In the genomic region with DNA sequence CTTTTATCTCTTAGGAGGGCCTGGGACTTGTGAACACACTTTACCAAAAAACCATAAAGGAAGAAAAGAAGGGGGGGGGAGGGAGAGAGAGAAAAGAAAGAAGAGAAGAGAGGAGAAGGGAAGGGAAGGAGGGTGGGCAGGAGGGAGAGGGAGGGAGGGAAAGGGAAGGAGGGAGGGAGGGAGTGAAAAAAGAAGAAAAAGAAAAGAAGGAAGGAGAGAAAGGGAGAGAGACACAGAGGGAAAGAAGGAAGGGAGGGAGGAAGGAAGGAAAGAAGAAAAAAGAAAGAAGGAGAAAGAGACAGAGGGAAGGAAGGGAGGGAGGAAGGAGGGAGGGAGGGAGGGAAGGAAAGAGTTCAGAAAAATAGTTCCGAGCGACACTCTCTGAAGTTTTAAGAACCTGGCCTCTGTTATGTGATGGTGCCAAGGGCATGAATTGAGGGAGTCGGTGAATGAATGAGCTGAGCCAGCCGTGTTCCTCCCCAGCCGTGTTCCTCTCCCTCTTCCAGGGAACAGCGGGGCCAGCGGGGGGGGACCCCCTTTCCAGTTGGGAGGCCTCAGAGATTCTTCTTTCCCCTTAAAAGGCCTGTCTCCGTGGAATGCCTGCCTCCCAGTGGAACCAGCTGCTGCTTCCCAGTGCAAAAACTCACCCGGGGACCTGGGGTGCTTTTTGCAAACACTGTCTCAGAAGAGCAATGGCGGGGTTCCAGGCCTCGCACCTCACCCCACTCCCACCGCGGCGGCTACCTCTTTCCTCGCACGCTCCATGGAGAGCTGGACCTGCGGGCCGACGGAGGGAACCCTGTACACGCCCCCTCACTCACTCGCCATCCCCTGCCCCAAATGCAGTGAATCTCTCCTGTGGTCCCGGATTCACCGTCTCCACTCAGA, we compare ENCODE assay signal across 20 cellular contexts.
DNase-seq lines count a peak whose midpoint lies in the region; ATAC-seq, FAIRE-seq and TF ChIP-seq lines count a peak whose summit lies in the region.
"Had no signal": no experiment of that assay in that cellular context is flagged by ENCODE, and none has a peak within 500 bp of the region (broad histone marks: within the 10 kb centered on the region; RNA-seq: fewer than 3 reads in every experiment).

No MANE protein-coding gene starts in this region.

- H3K4me3 ChIP-seq in K562 (no peak overlapping the region), neural progenitor cell (no peak overlapping the region), aorta (ENCODE audit: low read length in 2 of 2) (no peak overlapping the region), small intestine (ENCODE audit: low read depth in 1 of 2, low read length in 2 of 2) (no peak overlapping the region)
- H3K4me3 ChIP-seq: cardiac muscle cell, SJCRH30 had no signal

- no peaks in the 10 kb centered on the region for H3K9me3 ChIP-seq in K562 (replicated peaks; ENCODE audit: control insufficient read depth, insufficient read depth, low read depth, low read length)
- H3K9me3 ChIP-seq in neural progenitor cell (ENCODE audit: low read depth), result no peaks in the 10 kb centered on the region
- no peaks in the 10 kb centered on the region for H3K9me3 ChIP-seq in aorta (ENCODE audit: control insufficient read depth, low read length)
- H3K9me3 ChIP-seq in small intestine (ENCODE audit: control insufficient read depth, low read depth), result no peaks in the 10 kb centered on the region
- H3K9me3 ChIP-seq: SJCRH30 had no signal

- ATAC-seq in left cardiac atrium, result no peak
- ATAC-seq in Right ventricle myocardium inferior, result no peak
- ATAC-seq in K562, result no peak
- ATAC-seq in aorta (ENCODE audit: low FRiP score), result no peak
- ATAC-seq in GM19328 (IDR thresholded peaks at IDR 0.05; ENCODE audit: unreplicated experiment), result no peak
- ATAC-seq: sciatic nerve had no signal

- no peak overlapping the region for H3K4me3 Mint-ChIP-seq in neural progenitor cell
- H3K4me3 Mint-ChIP-seq: activated CD4-positive, alpha-beta T cell treated with anti-CD3 and anti-CD28 coated beads, Interleukin-2, amount 10 ng/mL, durations not matched to agents 24 days and 14 days; immature natural killer cell; memory B cell had no signal

- no peaks in the 10 kb centered on the region for H3K36me3 Mint-ChIP-seq in neural progenitor cell
- H3K36me3 Mint-ChIP-seq: immature natural killer cell, memory B cell had no signal

- in situ Hi-C loops in K562 (cut with MboI), result no loop called here

- POLR2A ChIA-PET in K562 (lab: Yijun Ruan, JAX), result interaction anchor here (0.6 kb wide), 1 partner anchor 17 kb away, joined by 3 read pairs; no protein-coding TSS in a partner anchor

- no peaks in the 10 kb centered on the region for H3K9me1 ChIP-seq in K562 (ENCODE audit: control insufficient read depth, insufficient read depth, low read length)

- H2AFZ ChIP-seq in K562 (ENCODE audit: low read depth, low read length), result no peak overlapping the region
- peak overlapping the region; percentile 33 for H2AFZ ChIP-seq in neural progenitor cell (replicated peaks)

- H3K27ac ChIP-seq in K562 (ENCODE audit: extremely low read depth, low read depth, low read length) (no peak overlapping the region), neural progenitor cell (no peak overlapping the region), aorta (ENCODE audit: low read depth in 1 of 2, low read length in 2 of 2) (no peak overlapping the region), small intestine (ENCODE audit: low read depth in 1 of 2, low read length in 1 of 2) (no peak overlapping the region)
- H3K27ac ChIP-seq: cardiac muscle cell, SJCRH30 had no signal

- no peak for TF ChIP-seq POLR2A in K562 (conservative IDR thresholded peaks at IDR 0.05)

- H4K20me1 ChIP-seq in K562 (replicated peaks; ENCODE audit: control insufficient read depth, insufficient read depth, low read length) (peaks cover 6% of the 10 kb centered on the region), neural progenitor cell (ENCODE audit: low read depth) (no peaks in the 10 kb centered on the region)

- no peaks in the 10 kb centered on the region for H3K9me3 Mint-ChIP-seq in neural progenitor cell
- H3K9me3 Mint-ChIP-seq: activated CD4-positive, alpha-beta T cell treated with anti-CD3 and anti-CD28 coated beads, Interleukin-2, amount 10 ng/mL, durations not matched to agents 24 days and 14 days; immature natural killer cell; memory B cell had no signal

- H3K4me2 ChIP-seq in K562 (ENCODE audit: insufficient read depth, low read length) (no peak overlapping the region), neural progenitor cell (no peak overlapping the region)

- TF ChIP-seq CTCF in K562 (IDR thresholded peaks at IDR 0.05 in 2 of 3, conservative IDR thresholded peaks at IDR 0.05 in 1 of 3; ENCODE audit: insufficient read depth in 2 of 3, low read depth in 1 of 3, low read length in 3 of 3), result no peak
- no peak for TF ChIP-seq CTCF in neural progenitor cell (IDR thresholded peaks at IDR 0.05)

- TF ChIP-seq RAD21 in K562 (CRISPR knock-in tag; conservative IDR thresholded peaks at IDR 0.05 in 1 of 2, IDR thresholded peaks at IDR 0.05 in 1 of 2), result no peak

- BruUV-seq in K562 (replicated peaks; lab: Mats Ljungman, UMichigan), result no TSS peak

- peaks cover 10% of the 10 kb centered on the region for H3F3A ChIP-seq in neural progenitor cell (ENCODE audit: low read depth)

- no peak for FAIRE-seq in K562 (lab: Jason Lieb, UNC)
- no peak for FAIRE-seq in small intestine (lab: Jason Lieb, UNC)

- H3K27ac Mint-ChIP-seq in neural progenitor cell, result no peak overlapping the region
- H3K27ac Mint-ChIP-seq: activated CD4-positive, alpha-beta T cell treated with anti-CD3 and anti-CD28 coated beads, Interleukin-2, amount 10 ng/mL, durations not matched to agents 24 days and 14 days; immature natural killer cell; memory B cell had no signal

- H3K4me1 ChIP-seq in K562 (replicated peaks in 1 of 2; ENCODE audit: control insufficient read depth in 2 of 2, insufficient read depth in 2 of 2, low read length in 2 of 2) (peaks cover 0 to 66% of the 10 kb centered on the region in 2 experiments; a peak in 2 of 5 replicates), neural progenitor cell (peaks cover 18% of the 10 kb centered on the region), aorta (ENCODE audit: control insufficient read depth in 1 of 2, insufficient read depth in 2 of 2, low read length in 2 of 2) (no peaks in the 10 kb centered on the region), small intestine (ENCODE audit: control insufficient read depth in 2 of 2, insufficient read depth in 1 of 2, low read depth in 1 of 2, low read length in 1 of 2) (peaks cover 0 to 14% of the 10 kb centered on the region in 2 donors)
- H3K4me1 ChIP-seq: SJCRH30 had no signal

- H3K9ac ChIP-seq in K562 (ENCODE audit: insufficient read depth in 1 of 2, low read depth in 2 of 2, low read length in 2 of 2), result no peak overlapping the region
- no peak overlapping the region for H3K9ac ChIP-seq in neural progenitor cell

- intact Hi-C loops in left cardiac atrium (cut with DNase I) (no loop called here), Right ventricle myocardium inferior (cut with DNase I) (no loop called here), K562 (cut with micrococcal nuclease) (no loop called here), aorta (cut with DNase I) (no loop called here)

- H3K36me3 ChIP-seq in K562 (ENCODE audit: control insufficient read depth, insufficient read depth, low read length), result no peaks in the 10 kb centered on the region
- no peaks in the 10 kb centered on the region for H3K36me3 ChIP-seq in neural progenitor cell
- no peaks in the 10 kb centered on the region for H3K36me3 ChIP-seq in aorta (ENCODE audit: control insufficient read depth in 1 of 2, insufficient read depth in 2 of 2, low read length in 1 of 2)
- no peaks in the 10 kb centered on the region for H3K36me3 ChIP-seq in small intestine (ENCODE audit: control insufficient read depth in 2 of 2, insufficient read depth in 2 of 2, low read length in 2 of 2)
- H3K36me3 ChIP-seq: cardiac muscle cell, SJCRH30 had no signal

- peaks cover 23% of the 10 kb centered on the region for H3K4me1 Mint-ChIP-seq in neural progenitor cell
- H3K4me1 Mint-ChIP-seq: activated CD4-positive, alpha-beta T cell treated with anti-CD3 and anti-CD28 coated beads, Interleukin-2, amount 10 ng/mL, durations not matched to agents 24 days and 14 days; memory B cell had no signal

- CTCF ChIA-PET in K562 (lab: Yijun Ruan, JAX; ENCODE audit: low intra/inter-chr PET ratio), result no interaction called here

- H3K27me3 ChIP-seq in K562 (ENCODE audit: control insufficient read depth in 2 of 2, insufficient read depth in 2 of 2, low read length in 2 of 2) (peaks cover 41 to 90% of the 10 kb centered on the region in 2 experiments), neural progenitor cell (peaks cover 11% of the 10 kb centered on the region), aorta (ENCODE audit: control insufficient read depth in 1 of 2, insufficient read depth in 2 of 2, low read length in 1 of 2) (no peaks in the 10 kb centered on the region), small intestine (ENCODE audit: control insufficient read depth in 2 of 2, insufficient read depth in 2 of 2, low read length in 2 of 2) (no peaks in the 10 kb centered on the region)
- H3K27me3 ChIP-seq: cardiac muscle cell, SJCRH30 had no signal

- under 1% methylated on average over 20 of the region's 23 CpGs for WGBS in K562 (ENCODE audit: insufficient coverage, low coverage, missing lambda C conversion rate)
- 92 to 93% methylated on average over 21 to 23 of the region's 23 CpGs for WGBS in aorta, 2 donors
- 39 to 62% (median 57%) methylated on average over 21 to 23 of the region's 23 CpGs for WGBS in small intestine, 3 donors

- no peaks in the 10 kb centered on the region for H3K79me2 ChIP-seq in K562 (ENCODE audit: control insufficient read depth, insufficient read depth, low read length)
- no peaks in the 10 kb centered on the region for H3K79me2 ChIP-seq in neural progenitor cell (ENCODE audit: low read depth)

- DNase-seq in left cardiac atrium, result peak; percentile 7
- no peak for DNase-seq in Right ventricle myocardium inferior (ENCODE audit: missing footprints)
- no peak for DNase-seq in K562 (ENCODE audit: extremely low read depth in 1 of 4, low spot score in 3 of 4)
- no peak for DNase-seq in neural progenitor cell (ENCODE audit: low spot score)
- DNase-seq in aorta, result peak; percentile 32 to 69
- DNase-seq in small intestine, result no peak
- DNase-seq: activated CD4-positive, alpha-beta T cell treated with anti-CD3 and anti-CD28 coated beads, Interleukin-2, amount 10 ng/mL, durations not matched to agents 24 days and 14 days; effector CD4-positive, alpha-beta T cell; glutamatergic neuron; immature natural killer cell; IMR-90; NCI-H1930; NCI-H510A; SJCRH30; stimulated activated CD4-positive, alpha-beta T cell treated with anti-CD3 and anti-CD28 coated beads, Interleukin-2, amount 100 ng/mL, for 24 hours; T-helper 9 cell had no signal

- peaks cover 16% of the 10 kb centered on the region for H3K27me3 Mint-ChIP-seq in neural progenitor cell (ENCODE audit: insufficient read depth, low read depth)
- H3K27me3 Mint-ChIP-seq: activated CD4-positive, alpha-beta T cell treated with anti-CD3 and anti-CD28 coated beads, Interleukin-2, amount 10 ng/mL, durations not matched to agents 24 days and 14 days had no signal

- TF ChIP-seq EP300 in K562 (IDR thresholded peaks at IDR 0.05; ENCODE audit: low read length), result no peak

Comparison
In these comparisons a context has a peak if more than half of its experiments do, and no peak if none do; other contexts are left out.
1. DNase-seq: peak in left cardiac atrium (single experiment) and aorta (2 of 2); none in Right ventricle myocardium inferior (single experiment), K562 (0 of 4), neural progenitor cell (single experiment) and small intestine (single experiment).